ENCODE assay signal across 8 cellular contexts in genomic region chr13:110615322-110616102, GRCh38. TPM values are rescaled to one million over a fixed set of nuclear protein-coding genes. Genes with fewer than 3 reads are reported as not detected.
DNase-seq lines count a peak whose midpoint lies in the region; ATAC-seq and TF ChIP-seq lines count a peak whose summit lies in the region.

Gene NAXD (plus strand): TSS chr13:110615545. CDS start chr13:110615602, 57 bp downstream.

- no peaks in the 10 kb centered on the region for H3K9me3 ChIP-seq in HUES6 (ENCODE audit: control insufficient read depth, insufficient read depth, low read depth, low read length)
- no peaks in the 10 kb centered on the region for H3K9me3 ChIP-seq in OCI-LY3 (ENCODE audit: insufficient read depth, low read length)
- H3K9me3 ChIP-seq in mononuclear cell (ENCODE audit: low read depth, low read length) = no peaks in the 10 kb centered on the region

- H3K36me3 ChIP-seq in HUES6 (ENCODE audit: control insufficient read depth, insufficient read depth, low read length) (no peaks in the 10 kb centered on the region), OCI-LY3 (replicated peaks; ENCODE audit: low read depth, low read length) (no peaks in the 10 kb centered on the region)

- DNase-seq in D341Med (ENCODE audit: low spot score) (peak; percentile 96), activated T-cell treated with anti-CD3 and anti-CD28 coated beads for 4 hours (peak; percentile 59), epithelial cell of esophagus (ENCODE audit: low read depth) (peak; percentile 91)
- peak; percentile 24 to 49 for DNase-seq in stimulated activated CD8-positive, alpha-beta memory T cell treated with anti-CD3 and anti-CD28 coated beads, Interleukin-4, amount 100 ng/mL, for 1 hour (ENCODE audit: low read depth in 2 of 2, low spot score in 1 of 2)

- H3K4me3 ChIP-seq in HUES6 (ENCODE audit: low read depth, low read length) (peak within 1 kb of the TSS; percentile 94), OCI-LY3 (ENCODE audit: low read length) (peak within 1 kb of the TSS; percentile 93), epithelial cell of esophagus (ENCODE audit: low read length) (peak within 1 kb of the TSS; percentile 70), mononuclear cell (ENCODE audit: low read length) (peak within 1 kb of the TSS; percentile 65)

- ATAC-seq in GM21423 (IDR thresholded peaks at IDR 0.05; ENCODE audit: unreplicated experiment) = peak; percentile 77

- H3K27me3 ChIP-seq in HUES6 (ENCODE audit: control insufficient read depth, insufficient read depth, low read length) (no peaks in the 10 kb centered on the region), OCI-LY3 (ENCODE audit: low read depth, low read length) (no peaks in the 10 kb centered on the region), mononuclear cell (ENCODE audit: insufficient read depth, low read length) (no peaks in the 10 kb centered on the region)

- peak within 1 kb of the TSS; percentile 55 for H2AFZ ChIP-seq in OCI-LY3 (ENCODE audit: low read depth, low read length)

- peaks cover 51% of the 10 kb centered on the region for H3K79me2 ChIP-seq in OCI-LY3 (ENCODE audit: low read length)

- peak within 1 kb of the TSS; percentile 93 for H3K4me2 ChIP-seq in OCI-LY3 (ENCODE audit: low read length)

- TF ChIP-seq CTCF in OCI-LY3 (IDR thresholded peaks at IDR 0.05; ENCODE audit: low read depth, low read length) = no peak
- no peak for TF ChIP-seq CTCF in epithelial cell of esophagus (IDR thresholded peaks at IDR 0.05; ENCODE audit: insufficient read depth, low read depth, low read length, missing control alignments)

- peak within 1 kb of the TSS; percentile 84; the same call in 1 of the 2 replicates for H3K27ac ChIP-seq in HUES6 (ENCODE audit: low read depth, low read length)
- H3K27ac ChIP-seq in OCI-LY3 (ENCODE audit: low read length) = peak within 1 kb of the TSS; percentile 37

- peaks cover 35% of the 10 kb centered on the region for H4K20me1 ChIP-seq in OCI-LY3 (ENCODE audit: insufficient read depth, low read length)

- H3K4me1 ChIP-seq in HUES6 (ENCODE audit: control insufficient read depth, insufficient read depth, low read length) (peaks cover 26% of the 10 kb centered on the region), OCI-LY3 (ENCODE audit: low read length) (peaks cover 32% of the 10 kb centered on the region), mononuclear cell (ENCODE audit: insufficient read depth, low read length) (peaks cover 15% of the 10 kb centered on the region)

- peak within 1 kb of the TSS; percentile 91 for H3K9ac ChIP-seq in HUES6 (ENCODE audit: low read length)
- H3K9ac ChIP-seq in OCI-LY3 (ENCODE audit: low read length) = peak within 1 kb of the TSS; percentile 79

RNA-seq across cellular contexts. Expression of gene NAXD, which starts in this region (rescaled TPM):
- 9.8 TPM for total RNA-seq in mononuclear cell

Comparison
In these comparisons a context has a peak if more than half of its experiments do, and no peak if none do; other contexts are left out.
1. Peak in every context shown above with its lines: DNase-seq, ATAC-seq, H3K4me3 ChIP-seq and H3K27ac ChIP-seq.
2. DNase-seq: peak in every context shown above with its lines; median percentile 96 in D341Med; 91 in epithelial cell of esophagus; 59 in activated T-cell treated with anti-CD3 and anti-CD28 coated beads for 4 hours; 36 in stimulated activated CD8-positive, alpha-beta memory T cell treated with anti-CD3 and anti-CD28 coated beads, Interleukin-4, amount 100 ng/mL, for 1 hour.